In genomic region chr10:130190065-130190736, GRCh38 we compare ENCODE assay signal across 8 cellular contexts. TPM values are rescaled to one million over a fixed set of nuclear protein-coding genes. Genes with fewer than 3 reads are reported as not detected.
DNase-seq lines count a peak whose midpoint lies in the region; ATAC-seq and TF ChIP-seq lines count a peak whose summit lies in the region.

No MANE protein-coding gene starts in this region.

- peaks cover 6% of the 10 kb centered on the region for H3K36me3 Mint-ChIP-seq in activated CD8-positive, alpha-beta T cell treated with anti-CD3 and anti-CD28 coated beads for 36 hours (ENCODE audit: low read depth)

- no peaks in the 10 kb centered on the region for H3K4me1 Mint-ChIP-seq in activated CD8-positive, alpha-beta T cell treated with anti-CD3 and anti-CD28 coated beads for 36 hours (ENCODE audit: low read depth)

- ATAC-seq in GM18861 (IDR thresholded peaks at IDR 0.05; ENCODE audit: unreplicated experiment) (peak; percentile 85), HG03095 (IDR thresholded peaks at IDR 0.05; ENCODE audit: unreplicated experiment) (peak; percentile 85)
- peak; percentile 96 for ATAC-seq in activated CD8-positive, alpha-beta T cell treated with anti-CD3 and anti-CD28 coated beads for 36 hours

- H3K27ac Mint-ChIP-seq in activated CD8-positive, alpha-beta T cell treated with anti-CD3 and anti-CD28 coated beads for 36 hours: no peak overlapping the region

- intact Hi-C loops in activated CD8-positive, alpha-beta T cell treated with anti-CD3 and anti-CD28 coated beads for 36 hours (cut with micrococcal nuclease): no loop called here

- peak; percentile 100 for TF ChIP-seq CTCF in activated CD8-positive, alpha-beta T cell treated with anti-CD3 and anti-CD28 coated beads for 36 hours (IDR thresholded peaks at IDR 0.05)

- no peaks in the 10 kb centered on the region for H3K9me3 Mint-ChIP-seq in activated CD8-positive, alpha-beta T cell treated with anti-CD3 and anti-CD28 coated beads for 36 hours

- DNase-seq in AG08395 (ENCODE audit: low spot score) (peak; percentile 93), NCI-H460 (ENCODE audit: extremely low read depth, low read depth) (peak; percentile 81), medulla oblongata (ENCODE audit: extremely low spot score) (peak; percentile 90)
- peak; percentile 88 for DNase-seq in activated CD8-positive, alpha-beta T cell treated with anti-CD3 and anti-CD28 coated beads for 36 hours
- peak; percentile 84 for DNase-seq in effector CD8-positive, alpha-beta T cell (lab: John Stamatoyannopoulos, UW)
- peak; percentile 71 to 89 (median 74) for DNase-seq in stimulated activated CD4-positive, alpha-beta T cell treated with anti-CD3 and anti-CD28 coated beads, TNF-alpha, amount 100 ng/mL, for 1 hour (ENCODE audit: low read depth in 3 of 3, low spot score in 1 of 3)

- peaks cover 5% of the 10 kb centered on the region for H3K27me3 Mint-ChIP-seq in activated CD8-positive, alpha-beta T cell treated with anti-CD3 and anti-CD28 coated beads for 36 hours

- POLR2A ChIA-PET in activated CD8-positive, alpha-beta T cell treated with anti-CD3 and anti-CD28 coated beads for 36 hours (lab: Charles Lee): no interaction called here

- CTCF ChIA-PET in activated CD8-positive, alpha-beta T cell treated with anti-CD3 and anti-CD28 coated beads for 36 hours (lab: Charles Lee): interaction anchor here (0.6 to 1.3 kb wide), 4 partner anchors 9 to 443 kb away, joined by 3 to 4 read pairs (median 3); no protein-coding TSS in a partner anchor

- H3K4me3 Mint-ChIP-seq in activated CD8-positive, alpha-beta T cell treated with anti-CD3 and anti-CD28 coated beads for 36 hours: no peak overlapping the region

RNA-seq across cellular contexts. Expression of gene GLRX3, which starts 54.0 kb away (rescaled TPM):
- 173 and 177 TPM in 2 replicates for total RNA-seq in NCI-H460 (2014; rRNA removed; shearing (Covaris generic))
- 120 and 1,428 TPM in 2 replicates for polyA plus RNA-seq in NCI-H460 (2014; cell fraction: nucleus; rRNA removed)
- total RNA-seq in activated CD8-positive, alpha-beta T cell treated with anti-CD3 and anti-CD28 coated beads for 36 hours: 100 to 1,000 TPM; 109 to 121 TPM

Comparison
In these comparisons a context has a peak if more than half of its experiments do, and no peak if none do; other contexts are left out.
1. Peak in every context shown above with its lines: DNase-seq and ATAC-seq.